Comparison of ENCODE assay signal across 8 cellular contexts in genomic region chr19:40592170-40592569, GRCh38. TPM values are rescaled to one million over a fixed set of nuclear protein-coding genes. Genes with fewer than 3 reads are reported as not detected.
DNase-seq lines count a peak whose midpoint lies in the region; ATAC-seq and TF ChIP-seq lines count a peak whose summit lies in the region.

No MANE protein-coding gene starts in this region.

- no peak overlapping the region for H3K4me3 ChIP-seq in coronary artery

- ATAC-seq in HG03469 (IDR thresholded peaks at IDR 0.05; ENCODE audit: unreplicated experiment) (peak; percentile 53), GM18511 (IDR thresholded peaks at IDR 0.05; ENCODE audit: unreplicated experiment) (no peak), GM21360 (IDR thresholded peaks at IDR 0.05; ENCODE audit: unreplicated experiment) (no peak)

- no peak for TF ChIP-seq CTCF in coronary artery (IDR thresholded peaks at IDR 0.05)

- DNase-seq in DMS 273 treated with DMSO at 0.1 percent for 48 hours (lab: John Stamatoyannopoulos, UW) (peak; percentile 74), RPMI7951 (ENCODE audit: low read depth) (peak; percentile 71), fibroblast of peridontal ligament (ENCODE audit: extremely low read depth) (peak; percentile 58), coronary artery (ENCODE audit: low spot score) (no peak), ecto neural progenitor cell (ENCODE audit: low spot score) (no peak)

- H3K27ac ChIP-seq in coronary artery, result no peak overlapping the region

RNA-seq across cellular contexts. Expression of gene LTBP4, which starts 9.0 kb away (rescaled TPM):
- 21.5 and 22.0 TPM in 2 replicates for total RNA-seq in RPMI7951 (2014; rRNA removed; shearing (Covaris generic))

RNA-seq across cellular contexts. Expression of gene SHKBP1, which starts 15.5 kb away (rescaled TPM):
- 31.0 and 33.3 TPM in 2 replicates for total RNA-seq in RPMI7951 (2014; rRNA removed; shearing (Covaris generic))

Comparison
In these comparisons a context has a peak if more than half of its experiments do, and no peak if none do; other contexts are left out.
1. DNase-seq: peak in DMS 273 treated with DMSO at 0.1 percent for 48 hours (single experiment), RPMI7951 (single experiment) and fibroblast of peridontal ligament (single experiment); none in coronary artery (single experiment) and ecto neural progenitor cell (single experiment).